Comparison of ENCODE assay signal across 1 cellular context in the genomic region with DNA sequence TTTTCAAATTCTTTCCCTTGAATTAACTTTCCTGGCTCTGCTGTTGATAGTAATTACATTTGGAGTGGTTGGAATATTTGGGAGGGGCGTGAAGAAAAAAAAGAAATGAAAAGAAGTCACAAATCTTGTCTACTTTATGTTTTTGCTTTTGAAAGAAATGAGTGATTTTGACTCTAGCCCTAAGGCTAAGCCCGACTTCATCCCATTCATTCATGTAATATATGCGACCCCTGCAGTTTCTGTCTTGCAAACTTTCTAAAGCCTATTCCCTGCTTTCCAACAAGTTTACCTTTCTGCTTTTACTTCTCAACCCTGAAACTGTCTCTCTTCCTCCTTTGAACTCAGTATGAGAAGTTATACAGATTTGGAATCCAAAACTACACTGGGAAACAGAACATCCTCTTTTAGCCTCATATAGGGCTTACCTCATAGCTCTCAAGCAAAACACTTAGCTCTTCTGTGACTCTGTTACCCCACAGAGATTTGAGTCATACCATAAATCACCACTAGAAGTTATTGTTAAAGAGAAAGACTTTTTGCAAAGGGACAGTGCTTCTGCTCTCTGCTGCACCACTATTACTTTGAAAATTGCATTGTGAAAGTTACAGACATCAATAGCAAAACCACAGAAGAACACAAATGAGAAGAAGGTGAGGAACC.
TF ChIP-seq lines count a peak whose summit lies in the region.

No MANE protein-coding gene starts in this region.

TF ChIP-seq in HEK293, 187 proteins besides CTCF, POLR2A, EP300 and RAD21 (continued from another document):
- no peak for TF ChIP-seq ZNF362 (tag by site-specific recombination; IDR thresholded peaks at IDR 0.05)
